22 cellular contexts compared by ENCODE assay signal in the genomic region with DNA sequence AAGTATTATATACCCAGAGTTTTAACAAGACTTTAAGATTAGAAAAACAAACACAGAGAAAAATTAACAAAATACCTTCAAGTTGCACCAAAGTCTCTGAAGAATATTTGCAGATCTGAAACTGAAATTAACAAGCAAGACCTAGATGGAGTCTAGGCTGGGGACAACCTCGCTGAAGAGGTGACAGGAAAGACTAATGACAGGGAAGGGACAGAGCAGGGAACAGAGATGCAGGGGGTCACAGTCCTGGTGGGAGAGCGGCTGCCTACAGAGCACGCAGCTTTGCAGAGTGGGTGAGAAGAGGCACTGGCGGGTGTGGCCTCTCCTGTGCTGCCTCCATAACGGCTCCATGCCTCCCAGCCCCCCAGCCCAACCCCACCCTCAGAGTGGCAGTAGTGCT.
"Had no signal": no experiment of that assay in that cellular context is flagged by ENCODE, and none has a peak within 500 bp of the region (broad histone marks: within the 10 kb centered on the region; RNA-seq: fewer than 3 reads in every experiment).

No MANE protein-coding gene starts in this region.

- H3K27me3 Mint-ChIP-seq: activated CD4-positive, alpha-beta memory T cell treated with anti-CD3 and anti-CD28 coated beads, Interleukin-2, amount 10 ng/mL, durations not matched to agents 7 days and 5 days; stimulated activated naive B cell treated with anti-CD40 and anti-IgM and Interleukin-4, amounts not matched to agents 10 μg/mL and 1 μg/mL and 100 μg/mL, for 72 hours; T-cell had no signal

- H3K27ac Mint-ChIP-seq: activated B cell treated with CpG ODN at 0.5 μM for 24 hours; activated CD4-positive, alpha-beta memory T cell treated with anti-CD3 and anti-CD28 coated beads, Interleukin-2, amount 10 ng/mL, durations not matched to agents 7 days and 5 days; natural killer cell treated with Interleukin-12 subunit alpha and Interleukin-12 subunit beta and Interleukin-15 and Interleukin-18, amount 100 ng/mL, for 72 hours; stimulated activated naive B cell treated with anti-CD40 and anti-IgM and Interleukin-4, amounts not matched to agents 10 μg/mL and 1 μg/mL and 100 μg/mL, for 72 hours had no signal

- H3K36me3 ChIP-seq: brain microvascular endothelial cell, lower lobe of right lung, upper lobe of right lung had no signal

- H3K4me2 ChIP-seq: smooth muscle cell had no signal

- H3K4me3 Mint-ChIP-seq: activated B cell treated with CpG ODN at 0.5 μM for 24 hours; activated CD4-positive, alpha-beta memory T cell treated with anti-CD3 and anti-CD28 coated beads, Interleukin-2, amount 10 ng/mL, durations not matched to agents 7 days and 5 days; natural killer cell treated with Interleukin-12 subunit alpha and Interleukin-12 subunit beta and Interleukin-15 and Interleukin-18, amount 100 ng/mL, for 72 hours; stimulated activated naive B cell treated with anti-CD40 and anti-IgM and Interleukin-4, amounts not matched to agents 10 μg/mL and 1 μg/mL and 100 μg/mL, for 72 hours; T-cell had no signal

- H3K27ac ChIP-seq: brain microvascular endothelial cell, coronary artery, lower lobe of right lung, upper lobe of right lung had no signal

- H3K9me3 Mint-ChIP-seq: activated B cell treated with CpG ODN at 0.5 μM for 24 hours; activated CD4-positive, alpha-beta memory T cell treated with anti-CD3 and anti-CD28 coated beads, Interleukin-2, amount 10 ng/mL, durations not matched to agents 7 days and 5 days; natural killer cell treated with Interleukin-12 subunit alpha and Interleukin-12 subunit beta and Interleukin-15 and Interleukin-18, amount 100 ng/mL, for 72 hours; T-cell had no signal

- DNase-seq: activated B cell treated with CpG ODN at 0.5 μM for 24 hours; activated CD4-positive, alpha-beta memory T cell treated with anti-CD3 and anti-CD28 coated beads, Interleukin-2, amount 10 ng/mL, durations not matched to agents 7 days and 5 days; activated CD4-positive, alpha-beta T cell treated with anti-CD3 and anti-CD28 coated beads for 4 hours; activated CD8-positive, alpha-beta memory T cell treated with anti-CD3 and anti-CD28 coated beads, Interleukin-2, amount 50 U/mL, for 4 hours; activated gamma-delta T cell treated with Interleukin-2 at 50 U/mL for 16 hours; aorta; brain microvascular endothelial cell; central memory CD4-positive, alpha-beta T cell; erythroblast; foreskin melanocyte; glutamatergic neuron; hippocampal formation; lower lobe of right lung; nucleus accumbens; stimulated activated CD4-positive, alpha-beta T cell treated with anti-CD3 and anti-CD28 coated beads, Interleukin-4, amount 100 ng/mL, for 4 hours; stimulated activated naive B cell treated with anti-CD40 and anti-IgM and Interleukin-4, amounts not matched to agents 10 μg/mL and 1 μg/mL and 100 μg/mL, for 72 hours; T-cell; upper lobe of right lung had no signal

- H3K9me3 ChIP-seq: lower lobe of right lung, upper lobe of right lung had no signal

- H3K36me3 Mint-ChIP-seq: natural killer cell treated with Interleukin-12 subunit alpha and Interleukin-12 subunit beta and Interleukin-15 and Interleukin-18, amount 100 ng/mL, for 72 hours had no signal

- ATAC-seq: lower lobe of right lung; natural killer cell treated with Interleukin-12 subunit alpha and Interleukin-12 subunit beta and Interleukin-15 and Interleukin-18, amount 100 ng/mL, for 72 hours; sciatic nerve; stimulated activated naive B cell treated with anti-CD40 and anti-IgM and Interleukin-4, amounts not matched to agents 10 μg/mL and 1 μg/mL and 100 μg/mL, for 72 hours; T-cell; upper lobe of right lung had no signal

- H3K4me3 ChIP-seq: coronary artery, lower lobe of right lung, smooth muscle cell, upper lobe of right lung had no signal

- H3K27me3 ChIP-seq: brain microvascular endothelial cell, upper lobe of right lung had no signal
